ENCODE assay signal across 20 cellular contexts in the genomic region with DNA sequence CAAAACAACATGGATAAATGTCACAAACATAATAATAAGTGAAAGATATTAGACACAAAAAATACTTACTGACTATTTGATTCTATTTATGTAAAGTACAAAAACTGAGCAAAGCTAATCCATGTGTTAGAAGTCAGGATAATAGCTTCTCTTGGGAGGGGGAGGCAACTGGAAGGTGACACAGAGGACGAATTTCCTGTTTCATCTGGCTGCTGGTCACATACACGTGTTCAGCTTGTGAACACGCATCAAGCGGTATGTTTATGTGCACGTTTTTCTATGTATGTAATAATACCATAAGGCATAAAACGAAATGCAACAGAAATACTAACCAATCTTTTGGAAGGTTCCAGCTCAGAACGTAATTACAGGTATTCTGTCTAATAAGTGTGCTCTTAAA.
"Had no signal": no experiment of that assay in that cellular context is flagged by ENCODE, and none has a peak within 500 bp of the region (broad histone marks: within the 10 kb centered on the region; RNA-seq: fewer than 3 reads in every experiment).

No MANE protein-coding gene starts in this region.

- ATAC-seq: esophagus mucosa; gastrocnemius medialis; heart left ventricle; left lobe of liver; mucosa of descending colon; natural killer cell treated with Interleukin-12 subunit alpha and Interleukin-12 subunit beta and Interleukin-15 and Interleukin-18, amount 100 ng/mL, for 72 hours; pancreas; right lobe of liver; stimulated activated naive B cell treated with anti-CD40 and anti-IgM and Interleukin-4, amounts not matched to agents 10 μg/mL and 1 μg/mL and 100 μg/mL, for 72 hours had no signal

- DNase-seq: cortex of kidney; effector CD8-positive, alpha-beta T cell; endodermal cell; foreskin fibroblast; gastrocnemius medialis; heart left ventricle; kidney; mesenchymal stem cell; mucosa of descending colon; naive B cell; pancreas; right lobe of liver; small intestine; stimulated activated CD4-positive, alpha-beta T cell treated with anti-CD3 and anti-CD28 coated beads, Interleukin-15, amount 100 ng/mL, for 24 hours; stimulated activated CD4-positive, alpha-beta T cell treated with anti-CD3 and anti-CD28 coated beads, Interleukin-2, amount 100 ng/mL, for 48 hours; stimulated activated naive B cell treated with anti-CD40 and anti-IgM and Interleukin-4, amounts not matched to agents 10 μg/mL and 1 μg/mL and 100 μg/mL, for 72 hours; upper lobe of left lung had no signal
